ENCODE assay signal across 14 cellular contexts in genomic region chr9:97075289-97075870, GRCh38. TPM values are rescaled to one million over a fixed set of nuclear protein-coding genes. Genes with fewer than 3 reads are reported as not detected.
A peak's percentile ranks its signal among the peaks of the same experiment; 100 is the strongest.
DNase-seq lines count a peak whose midpoint lies in the region; ATAC-seq and TF ChIP-seq lines count a peak whose summit lies in the region.
"Had no signal": no experiment of that assay in that cellular context is flagged by ENCODE, and none has a peak within 500 bp of the region (broad histone marks: within the 10 kb centered on the region; RNA-seq: fewer than 3 reads in every experiment).

No MANE protein-coding gene starts in this region.

- no peak overlapping the region for H3K4me3 ChIP-seq in spleen
- H3K4me3 ChIP-seq: A549, GM23248, K562 had no signal

- no peaks in the 10 kb centered on the region for H3K36me3 ChIP-seq in spleen
- H3K36me3 ChIP-seq: BE2C had no signal

- H3K9me3 ChIP-seq in spleen = no peaks in the 10 kb centered on the region
- H3K9me3 ChIP-seq: A549, BE2C had no signal

- H3K4me3 Mint-ChIP-seq in endothelial cell (ENCODE audit: unreplicated experiment) (no peak overlapping the region), nephron (peak overlapping the region in 1 of 3 experiments; percentile 37)
- H3K4me3 Mint-ChIP-seq: CD4-positive, alpha-beta memory T cell had no signal

- intact Hi-C loops in spleen (cut with DNase I; ENCODE audit: low total_unique reads) = no loop called here

- H3K27ac ChIP-seq in spleen = no peak overlapping the region
- H3K27ac ChIP-seq: A549, C4-2B, GM23248, HL-60 had no signal

- 55 to 61% (median 58%) methylated on average over 5 of the region's 5 CpGs for WGBS in spleen, 5 donors

- DNase-seq in endothelial cell (ENCODE audit: low spot score) = no peak
- DNase-seq in left lobe of liver (ENCODE audit: low spot score) = no peak
- DNase-seq in spleen = no peak
- DNase-seq: BE2C; CD4-positive, alpha-beta memory T cell; DMS79; GM23248 had no signal

- peaks cover 5% of the 10 kb centered on the region for H3K4me1 Mint-ChIP-seq in endothelial cell (ENCODE audit: unreplicated experiment)
- H3K4me1 Mint-ChIP-seq in nephron = peaks cover 21% of the 10 kb centered on the region

- ATAC-seq in left lobe of liver (peak; percentile 26), GM21515 (IDR thresholded peaks at IDR 0.05; ENCODE audit: unreplicated experiment) (no peak), HG03460 (IDR thresholded peaks at IDR 0.05; ENCODE audit: unreplicated experiment) (no peak)
- ATAC-seq: A549 had no signal

- H3K27ac Mint-ChIP-seq in endothelial cell (ENCODE audit: unreplicated experiment) (peak overlapping the region; percentile 20), nephron (peak overlapping the region; percentile 49 to 86 (median 52))
- H3K27ac Mint-ChIP-seq: CD4-positive, alpha-beta memory T cell had no signal

- no peak for TF ChIP-seq CTCF in endothelial cell (IDR thresholded peaks at IDR 0.05; ENCODE audit: unreplicated experiment)
- TF ChIP-seq CTCF in nephron (IDR thresholded peaks at IDR 0.05; ENCODE audit: unreplicated experiment in 3 of 3) = no peak
- TF ChIP-seq CTCF in spleen (IDR thresholded peaks at IDR 0.05 in 8 of 11, conservative IDR thresholded peaks at IDR 0.05 in 3 of 11) = no peak

- H3K4me1 ChIP-seq in spleen = no peaks in the 10 kb centered on the region
- H3K4me1 ChIP-seq: A549, BE2C had no signal

- H3K9me3 Mint-ChIP-seq in endothelial cell (ENCODE audit: unreplicated experiment) = no peaks in the 10 kb centered on the region
- H3K9me3 Mint-ChIP-seq in nephron = no peaks in the 10 kb centered on the region
- H3K9me3 Mint-ChIP-seq: CD4-positive, alpha-beta memory T cell had no signal

- no peak for TF ChIP-seq POLR2A in spleen (IDR thresholded peaks at IDR 0.05)

- H3K36me3 Mint-ChIP-seq in endothelial cell (ENCODE audit: low read depth, unreplicated experiment) (no peaks in the 10 kb centered on the region), nephron (ENCODE audit: low read depth) (no peaks in the 10 kb centered on the region)
- H3K36me3 Mint-ChIP-seq: CD4-positive, alpha-beta memory T cell had no signal

- H3K27me3 ChIP-seq in spleen (replicated peaks in 1 of 7) = peaks cover 0 to 77% (median 27%) of the 10 kb centered on the region in 7 donors
- H3K27me3 ChIP-seq: BE2C had no signal

- H3K27me3 Mint-ChIP-seq in endothelial cell (ENCODE audit: unreplicated experiment) = no peaks in the 10 kb centered on the region
- peaks cover 17% of the 10 kb centered on the region for H3K27me3 Mint-ChIP-seq in nephron (ENCODE audit: low read depth)

RNA-seq across cellular contexts. Expression of gene CTSV, which starts 36.4 kb away (rescaled TPM):
- total RNA-seq in endothelial cell (ENCODE audit: unreplicated experiment) = 20.4 TPM
- total RNA-seq in left lobe of liver = 0.15 TPM
- total RNA-seq in spleen = under 1 TPM in 3 of 7 donors, not detected in 4; 0.09 to 0.30 (median 0.23) TPM
- polyA plus RNA-seq in spleen = under 1 TPM; 0.06 to 0.17 (median 0.07) TPM
- total RNA-seq: CD4-positive, alpha-beta memory T cell; GM23248 had no signal
- polyA plus RNA-seq: CD4-positive, alpha-beta memory T cell had no signal

Comparison
In these comparisons a context has a peak if more than half of its experiments do, and no peak if none do; other contexts are left out.
1. RNA of gene CTSV, which starts 36.4 kb away (total RNA-seq): 20.4 TPM in endothelial cell (single experiment); 0.15 TPM in left lobe of liver (single experiment) and 0.09 to 0.30 TPM in spleen; every median in the first group is over 10 times any median in the second.